ENCODE assay signal across 21 cellular contexts in genomic region chr10:8297951-8298350, GRCh38.
DNase-seq lines count a peak whose midpoint lies in the region; ATAC-seq and TF ChIP-seq lines count a peak whose summit lies in the region.
"Had no signal": no experiment of that assay in that cellular context is flagged by ENCODE, and none has a peak within 500 bp of the region (broad histone marks: within the 10 kb centered on the region; RNA-seq: fewer than 3 reads in every experiment).

No MANE protein-coding gene starts in this region.

- H3K4me1 ChIP-seq in SK-N-SH (ENCODE audit: control insufficient read depth in 1 of 2, insufficient read depth in 2 of 2, low read depth in 1 of 2, low read length in 1 of 2), result peaks cover 0 to 15% of the 10 kb centered on the region in 2 experiments; a peak in 2 of 4 replicates
- H3K4me1 ChIP-seq: HAP-1 had no signal

- no peaks in the 10 kb centered on the region for H3K79me2 ChIP-seq in SK-N-SH (ENCODE audit: insufficient read depth)

- POLR2A ChIA-PET in SK-N-SH (lab: Yijun Ruan, JAX), result no interaction called here

- H3K4me3 Mint-ChIP-seq in mesothelial cell of epicardium (no peak overlapping the region), natural killer cell (no peak overlapping the region)
- H3K4me3 Mint-ChIP-seq: B cell; CD14-positive monocyte; CD4-positive, alpha-beta T cell; CD8-positive, alpha-beta memory T cell; HFFc6 had no signal

- H3K9me3 Mint-ChIP-seq in mesothelial cell of epicardium, result no peaks in the 10 kb centered on the region
- H3K9me3 Mint-ChIP-seq in natural killer cell, result no peaks in the 10 kb centered on the region
- H3K9me3 Mint-ChIP-seq: CD4-positive, alpha-beta T cell; CD8-positive, alpha-beta memory T cell had no signal

- no peak overlapping the region for H3K27ac ChIP-seq in SK-N-SH (ENCODE audit: low read depth in 2 of 2, low read length in 1 of 2)
- H3K27ac ChIP-seq: 22Rv1, BLaER1, GM23248 had no signal

- no peak overlapping the region for H2AFZ ChIP-seq in SK-N-SH (ENCODE audit: low read depth)
- H2AFZ ChIP-seq: GM23248 had no signal

- intact Hi-C loops in natural killer cell (cut with micrococcal nuclease), result no loop called here

- H4K20me1 ChIP-seq in SK-N-SH (ENCODE audit: insufficient read depth), result no peaks in the 10 kb centered on the region
- H4K20me1 ChIP-seq: BLaER1 had no signal

- TF ChIP-seq EP300 in SK-N-SH (IDR thresholded peaks at IDR 0.05; ENCODE audit: borderline replicate concordance in 1 of 2, low read depth in 1 of 2, low read length in 1 of 2), result no peak

- H3K36me3 Mint-ChIP-seq in mesothelial cell of epicardium (no peaks in the 10 kb centered on the region), natural killer cell (no peaks in the 10 kb centered on the region)
- H3K36me3 Mint-ChIP-seq: CD14-positive monocyte; CD8-positive, alpha-beta memory T cell had no signal

- DNase-seq in SK-N-SH (no peak), fibroblast of villous mesenchyme (ENCODE audit: low read depth) (peak; percentile 92), mesothelial cell of epicardium (ENCODE audit: low spot score in 2 of 2, unreplicated experiment in 2 of 2) (no peak), natural killer cell (no peak), NCI-H1930 (lab: John Stamatoyannopoulos, UW) (no peak)
- DNase-seq: CD4-positive, alpha-beta T cell; CD8-positive, alpha-beta memory T cell; DMS 273 treated with DMSO at 0.1 percent for 48 hours; DMS79; EL; GDM1; GM23248; HFFc6 had no signal

- H3K27ac Mint-ChIP-seq in mesothelial cell of epicardium (peak overlapping the region; percentile 4), natural killer cell (no peak overlapping the region)
- H3K27ac Mint-ChIP-seq: B cell; CD4-positive, alpha-beta T cell; HFFc6 had no signal

- H3K9me2 ChIP-seq in SK-N-SH, result no peaks in the 10 kb centered on the region

- CTCF ChIA-PET in SK-N-SH (lab: Yijun Ruan, JAX), result interaction anchor here (1.1 to 1.4 kb wide), 2 partner anchors 17 to 242 kb away, joined by 3 read pairs; no protein-coding TSS in a partner anchor

- H3K4me1 Mint-ChIP-seq in mesothelial cell of epicardium (peaks cover 52% of the 10 kb centered on the region), natural killer cell (no peaks in the 10 kb centered on the region)
- H3K4me1 Mint-ChIP-seq: B cell, CD14-positive monocyte had no signal

- H3K4me3 ChIP-seq in SK-N-SH (ENCODE audit: low read depth in 2 of 2, low read length in 1 of 2) (no peak overlapping the region), fibroblast of villous mesenchyme (ENCODE audit: low read depth, low read length) (no peak overlapping the region)
- H3K4me3 ChIP-seq: BLaER1, GM12878, GM23248, HAP-1 had no signal

- TF ChIP-seq CTCF in SK-N-SH (IDR thresholded peaks at IDR 0.05) (no peak), fibroblast of villous mesenchyme (IDR thresholded peaks at IDR 0.05; ENCODE audit: insufficient read depth, low read depth, low read length) (no peak), mesothelial cell of epicardium (IDR thresholded peaks at IDR 0.05; ENCODE audit: unreplicated experiment) (no peak), natural killer cell (IDR thresholded peaks at IDR 0.05) (no peak)

- no peaks in the 10 kb centered on the region for H3K36me3 ChIP-seq in SK-N-SH (replicated peaks in 1 of 2; ENCODE audit: control insufficient read depth in 1 of 2, insufficient read depth in 2 of 2, low read length in 1 of 2)
- H3K36me3 ChIP-seq: BLaER1, HAP-1 had no signal

- peaks cover 26% of the 10 kb centered on the region; the same call in 1 of the 2 replicates for H3K27me3 ChIP-seq in SK-N-SH (ENCODE audit: insufficient read depth)
- H3K27me3 ChIP-seq: BLaER1 had no signal

- no peak overlapping the region for H3K9ac ChIP-seq in SK-N-SH
- H3K9ac ChIP-seq: BLaER1, GM23248 had no signal

- peaks cover 9% of the 10 kb centered on the region for H3K27me3 Mint-ChIP-seq in mesothelial cell of epicardium (ENCODE audit: low read depth)
- peaks cover 24 to 35% of the 10 kb centered on the region in 2 donors for H3K27me3 Mint-ChIP-seq in natural killer cell (ENCODE audit: low read depth in 2 of 2)
- H3K27me3 Mint-ChIP-seq: CD4-positive, alpha-beta T cell had no signal

- H3K9me3 ChIP-seq in SK-N-SH, result no peaks in the 10 kb centered on the region
- H3K9me3 ChIP-seq: BLaER1, HAP-1 had no signal

- WGBS in SK-N-SH (ENCODE audit: low lambda C conversion rate), result 83% methylated on average over 1 of the region's 1 CpG

- H3F3A ChIP-seq in SK-N-SH (replicated peaks; ENCODE audit: insufficient read depth), result no peaks in the 10 kb centered on the region

- TF ChIP-seq RAD21 in SK-N-SH (IDR thresholded peaks at IDR 0.05; ENCODE audit: low read length), result no peak

- no peak for ATAC-seq in SK-N-SH treated with all-trans-retinoic acid at 6 μM for 48 hours
- ATAC-seq in natural killer cell, result no peak
- no peak for ATAC-seq in HG02981 (IDR thresholded peaks at IDR 0.05; ENCODE audit: unreplicated experiment)
- ATAC-seq: GM12878 had no signal

- no peak overlapping the region for H3K4me2 ChIP-seq in SK-N-SH
- H3K4me2 ChIP-seq: BLaER1 had no signal

TF ChIP-seq in SK-N-SH, 30 proteins besides CTCF, POLR2A, EP300 and RAD21:
- TF ChIP-seq GATA2 (CRISPR knock-in tag; IDR thresholded peaks at IDR 0.05), result peak; percentile 10; the same call in 1 of the 2 replicates
- TF ChIP-seq NFIC (IDR thresholded peaks at IDR 0.05; ENCODE audit: borderline replicate concordance), result no peak

TF ChIP-seq in SK-N-SH treated with all-trans-retinoic acid at 6 μM for 48 hours, 23 proteins besides CTCF, POLR2A, EP300 and RAD21:
- TF ChIP-seq CSDC2 (CRISPR knock-in tag; IDR thresholded peaks at IDR 0.05), result no peak
- no peak for TF ChIP-seq TCF4 (CRISPR knock-in tag; IDR thresholded peaks at IDR 0.05; ENCODE audit: borderline replicate concordance)
- TF ChIP-seq PPARA (CRISPR knock-in tag; IDR thresholded peaks at IDR 0.05; ENCODE audit: borderline replicate concordance), result no peak
- no peak for TF ChIP-seq TOX (CRISPR knock-in tag; IDR thresholded peaks at IDR 0.05; ENCODE audit: borderline replicate concordance)
- no peak for TF ChIP-seq ZNF70 (CRISPR knock-in tag; IDR thresholded peaks at IDR 0.05)
- no peak for TF ChIP-seq TSHZ2 (CRISPR knock-in tag; IDR thresholded peaks at IDR 0.05)
- TF ChIP-seq ZC3H10 (CRISPR knock-in tag; IDR thresholded peaks at IDR 0.05), result no peak
- TF ChIP-seq POU6F1 (CRISPR knock-in tag; IDR thresholded peaks at IDR 0.05; ENCODE audit: borderline replicate concordance, low read depth), result no peak
- no peak for TF ChIP-seq CREB5 (CRISPR knock-in tag; IDR thresholded peaks at IDR 0.05; ENCODE audit: low read depth)
- TF ChIP-seq ZFP30 (CRISPR knock-in tag; IDR thresholded peaks at IDR 0.05), result no peak
